Comparison of ENCODE assay signal across 23 cellular contexts in genomic region chr20:32053648-32054047, GRCh38. TPM values are rescaled to one million over a fixed set of nuclear protein-coding genes. Genes with fewer than 3 reads are reported as not detected.
"Had no signal": no experiment of that assay in that cellular context is flagged by ENCODE, and none has a peak within 500 bp of the region (broad histone marks: within the 10 kb centered on the region; RNA-seq: fewer than 3 reads in every experiment).

No MANE protein-coding gene starts in this region.

- H3K9me3 Mint-ChIP-seq: activated CD4-positive, alpha-beta T cell treated with anti-CD3 and anti-CD28 coated beads, Interleukin-2, amount 10 ng/mL, durations not matched to agents 7 days and 5 days; central memory CD8-positive, alpha-beta T cell; stimulated activated effector memory CD8-positive, alpha-beta T cell treated with anti-CD3 and anti-CD28 coated beads, Interleukin-12 subunit alpha, Interleukin-12 subunit beta, amount 100 ng/mL, for 72 hours had no signal

- H3K36me3 ChIP-seq: ascending aorta, colonic mucosa, gastrocnemius medialis, ovary, right lobe of liver had no signal

- DNase-seq: activated CD4-positive, alpha-beta T cell treated with anti-CD3 and anti-CD28 coated beads, Interleukin-2, amount 10 ng/mL, durations not matched to agents 7 days and 5 days; activated CD8-positive, alpha-beta memory T cell treated with anti-CD3 and anti-CD28 coated beads for 24 hours; activated CD8-positive, alpha-beta memory T cell treated with anti-CD3 and anti-CD28 coated beads, Interleukin-2, amount 50 U/mL, for 48 hours; activated effector memory CD4-positive, alpha-beta T cell treated with Interleukin-2 at 50 U/mL for 16 hours; activated naive CD4-positive, alpha-beta T cell treated with anti-CD3 and anti-CD28 coated beads, Interleukin-2, amount 50 U/mL, for 16 hours; activated T-cell treated with anti-CD3 and anti-CD28 coated beads, Interleukin-2, amount 50 U/mL, for 48 hours; colonic mucosa; gastrocnemius medialis; head of caudate nucleus; kidney; mammary epithelial cell; midbrain; ovary; right lobe of liver; stimulated activated CD4-positive, alpha-beta T cell treated with anti-CD3 and anti-CD28 coated beads, Interleukin-4, amount 100 ng/mL, for 24 hours; T-helper 1 cell; T-helper 9 cell had no signal

- ATAC-seq: gastrocnemius medialis; left lobe of liver; right lobe of liver; stimulated activated effector memory CD8-positive, alpha-beta T cell treated with anti-CD3 and anti-CD28 coated beads, Interleukin-12 subunit alpha, Interleukin-12 subunit beta, amount 100 ng/mL, for 72 hours had no signal

- FAIRE-seq: kidney had no signal

- H3K4me1 ChIP-seq: colonic mucosa, right lobe of liver had no signal

- H3K4me3 Mint-ChIP-seq: activated CD4-positive, alpha-beta T cell treated with anti-CD3 and anti-CD28 coated beads, Interleukin-2, amount 10 ng/mL, durations not matched to agents 7 days and 5 days had no signal

- H3K36me3 Mint-ChIP-seq: stimulated activated effector memory CD8-positive, alpha-beta T cell treated with anti-CD3 and anti-CD28 coated beads, Interleukin-12 subunit alpha, Interleukin-12 subunit beta, amount 100 ng/mL, for 72 hours had no signal

- H3K27me3 ChIP-seq: ascending aorta, ovary had no signal

- H3K9me3 ChIP-seq: ascending aorta, colonic mucosa, gastrocnemius medialis, right lobe of liver had no signal

- H3K27ac ChIP-seq: ascending aorta, colonic mucosa, gastrocnemius medialis, ovary had no signal

- H3K4me3 ChIP-seq: colonic mucosa, ovary, smooth muscle cell had no signal

- H3K27ac Mint-ChIP-seq: activated CD4-positive, alpha-beta T cell treated with anti-CD3 and anti-CD28 coated beads, Interleukin-2, amount 10 ng/mL, durations not matched to agents 7 days and 5 days; stimulated activated effector memory CD8-positive, alpha-beta T cell treated with anti-CD3 and anti-CD28 coated beads, Interleukin-12 subunit alpha, Interleukin-12 subunit beta, amount 100 ng/mL, for 72 hours had no signal

RNA-seq across cellular contexts. Expression of gene HCK, which starts 1.6 kb away (rescaled TPM):
- total RNA-seq: activated CD4-positive, alpha-beta T cell treated with anti-CD3 and anti-CD28 coated beads, Interleukin-2, amount 10 ng/mL, durations not matched to agents 7 days and 5 days; mammary epithelial cell; myocyte had no signal
- polyA plus RNA-seq: mammary epithelial cell had no signal

RNA-seq across cellular contexts. Expression of gene CCM2L, which starts 43.4 kb away (rescaled TPM):
- total RNA-seq: activated CD4-positive, alpha-beta T cell treated with anti-CD3 and anti-CD28 coated beads, Interleukin-2, amount 10 ng/mL, durations not matched to agents 7 days and 5 days; mammary epithelial cell; myocyte; smooth muscle cell had no signal
- polyA plus RNA-seq: mammary epithelial cell had no signal
